18 cellular contexts compared by ENCODE assay signal in genomic region chr4:47668256-47668655, GRCh38.
"Had no signal": no experiment of that assay in that cellular context is flagged by ENCODE, and none has a peak within 500 bp of the region (broad histone marks: within the 10 kb centered on the region; RNA-seq: fewer than 3 reads in every experiment).

No MANE protein-coding gene starts in this region.

- H3K27ac ChIP-seq: colonic mucosa, coronary artery, dorsolateral prefrontal cortex, epithelial cell of prostate, esophagus muscularis mucosa, esophagus squamous epithelium, gastroesophageal sphincter, heart left ventricle, heart right ventricle, hepatocyte had no signal

- H3K9me3 ChIP-seq: colonic mucosa, esophagus muscularis mucosa, esophagus squamous epithelium, gastroesophageal sphincter, heart left ventricle, heart right ventricle had no signal

- FAIRE-seq: colon had no signal

- H3K36me3 ChIP-seq: colonic mucosa, esophagus muscularis mucosa, esophagus squamous epithelium, gastroesophageal sphincter, heart left ventricle, heart right ventricle had no signal

- H3K4me3 ChIP-seq: colonic mucosa, coronary artery, esophagus muscularis mucosa, esophagus squamous epithelium, gastroesophageal sphincter, heart left ventricle, heart right ventricle, hepatocyte had no signal

- ATAC-seq: esophagus mucosa, gastroesophageal sphincter had no signal

- DNase-seq: cortex of kidney; effector CD4-positive, alpha-beta T cell; effector CD8-positive, alpha-beta T cell; effector memory CD4-positive, alpha-beta T cell; endodermal cell; esophagus squamous epithelium; glutamatergic neuron; heart left ventricle had no signal

- H3K27me3 ChIP-seq: colonic mucosa, esophagus muscularis mucosa, gastroesophageal sphincter, heart left ventricle, heart right ventricle, hepatocyte had no signal

- H3K4me1 ChIP-seq: colonic mucosa, esophagus muscularis mucosa, esophagus squamous epithelium, gastroesophageal sphincter, heart left ventricle, heart right ventricle had no signal
